15 cellular contexts compared by ENCODE assay signal in genomic region chrX:21708116-21708515, GRCh38. TPM values are rescaled to one million over a fixed set of nuclear protein-coding genes. Genes with fewer than 3 reads are reported as not detected.
DNase-seq lines count a peak whose midpoint lies in the region; TF ChIP-seq lines count a peak whose summit lies in the region.
"Had no signal": no experiment of that assay in that cellular context is flagged by ENCODE, and none has a peak within 500 bp of the region (broad histone marks: within the 10 kb centered on the region; RNA-seq: fewer than 3 reads in every experiment).

No MANE protein-coding gene starts in this region.

- H3K36me3 ChIP-seq in Loucy (ENCODE audit: insufficient read depth, low read length) (no peaks in the 10 kb centered on the region), brain microvascular endothelial cell (replicated peaks) (no peaks in the 10 kb centered on the region), neural progenitor cell (no peaks in the 10 kb centered on the region), esophagus squamous epithelium (no peaks in the 10 kb centered on the region), Peyer's patch (no peaks in the 10 kb centered on the region)
- H3K36me3 ChIP-seq: transverse colon had no signal

- H3K27ac ChIP-seq in brain microvascular endothelial cell: no peak overlapping the region
- H3K27ac ChIP-seq in neural progenitor cell: no peak overlapping the region
- no peak overlapping the region for H3K27ac ChIP-seq in esophagus squamous epithelium
- no peak overlapping the region for H3K27ac ChIP-seq in Peyer's patch
- H3K27ac ChIP-seq: transverse colon had no signal

- H3K4me3 Mint-ChIP-seq in neural progenitor cell: no peak overlapping the region
- H3K4me3 Mint-ChIP-seq in activated CD4-positive, alpha-beta T cell treated with anti-CD3 and anti-CD28 coated beads, Interleukin-2, amount 10 ng/mL, durations not matched to agents 24 days and 14 days: no peak overlapping the region
- H3K4me3 Mint-ChIP-seq: activated CD4-positive, alpha-beta T cell treated with anti-CD3 and anti-CD28 coated beads for 36 hours had no signal

- no peaks in the 10 kb centered on the region for H3K36me3 Mint-ChIP-seq in neural progenitor cell
- no peaks in the 10 kb centered on the region for H3K36me3 Mint-ChIP-seq in activated CD4-positive, alpha-beta T cell treated with anti-CD3 and anti-CD28 coated beads, Interleukin-2, amount 10 ng/mL, durations not matched to agents 24 days and 14 days (ENCODE audit: low read depth)

- H4K20me1 ChIP-seq in Loucy (ENCODE audit: insufficient read depth, low read length, poor library complexity, severe bottlenecking) (no peaks in the 10 kb centered on the region), neural progenitor cell (ENCODE audit: low read depth) (no peaks in the 10 kb centered on the region)

- H3K9ac ChIP-seq in Loucy (ENCODE audit: low read depth, low read length, poor library complexity, severe bottlenecking) (no peak overlapping the region), neural progenitor cell (no peak overlapping the region)

- H3K9me3 ChIP-seq in Loucy (ENCODE audit: insufficient read depth, low read depth, low read length) (no peaks in the 10 kb centered on the region), neural progenitor cell (ENCODE audit: low read depth) (no peaks in the 10 kb centered on the region), esophagus squamous epithelium (peaks cover 0 to 8% (median 0%) of the 10 kb centered on the region in 3 donors), Peyer's patch (no peaks in the 10 kb centered on the region)
- H3K9me3 ChIP-seq: transverse colon had no signal

- no peaks in the 10 kb centered on the region for H3K9me2 ChIP-seq in Loucy (replicated peaks; ENCODE audit: low read depth, low read length)

- intact Hi-C loops in esophagus squamous epithelium (cut with DNase I): no loop called here
- intact Hi-C loops in activated CD4-positive, alpha-beta T cell treated with anti-CD3 and anti-CD28 coated beads, Interleukin-2, amount 10 ng/mL, durations not matched to agents 24 days and 14 days (cut with micrococcal nuclease): no loop called here

- TF ChIP-seq POLR2A in esophagus squamous epithelium (IDR thresholded peaks at IDR 0.05) (no peak), Peyer's patch (IDR thresholded peaks at IDR 0.05) (no peak)

- no peaks in the 10 kb centered on the region for H3K4me1 ChIP-seq in Loucy (ENCODE audit: insufficient read depth, low read length, poor library complexity, severe bottlenecking)
- H3K4me1 ChIP-seq in neural progenitor cell: no peaks in the 10 kb centered on the region
- H3K4me1 ChIP-seq in esophagus squamous epithelium: no peaks in the 10 kb centered on the region
- no peaks in the 10 kb centered on the region for H3K4me1 ChIP-seq in Peyer's patch
- H3K4me1 ChIP-seq: transverse colon had no signal

- H3K27ac Mint-ChIP-seq in neural progenitor cell: no peak overlapping the region
- H3K27ac Mint-ChIP-seq in activated CD4-positive, alpha-beta T cell treated with anti-CD3 and anti-CD28 coated beads, Interleukin-2, amount 10 ng/mL, durations not matched to agents 24 days and 14 days: no peak overlapping the region
- H3K27ac Mint-ChIP-seq: activated CD4-positive, alpha-beta T cell treated with anti-CD3 and anti-CD28 coated beads for 36 hours had no signal

- H3K27me3 ChIP-seq in Loucy (ENCODE audit: insufficient read depth, low read length, poor library complexity, severe bottlenecking): no peaks in the 10 kb centered on the region
- H3K27me3 ChIP-seq in brain microvascular endothelial cell (replicated peaks): no peaks in the 10 kb centered on the region
- no peaks in the 10 kb centered on the region for H3K27me3 ChIP-seq in neural progenitor cell
- H3K27me3 ChIP-seq in esophagus squamous epithelium: no peaks in the 10 kb centered on the region
- H3K27me3 ChIP-seq in Peyer's patch: no peaks in the 10 kb centered on the region
- H3K27me3 ChIP-seq: transverse colon had no signal

- H3K79me2 ChIP-seq in Loucy (ENCODE audit: insufficient read depth, low read length) (no peaks in the 10 kb centered on the region), neural progenitor cell (ENCODE audit: low read depth) (no peaks in the 10 kb centered on the region)

- H3F3A ChIP-seq in Loucy (ENCODE audit: low read depth) (no peaks in the 10 kb centered on the region), neural progenitor cell (ENCODE audit: low read depth) (no peaks in the 10 kb centered on the region)

- in situ Hi-C loops in brain microvascular endothelial cell (cut with HindIII; ENCODE audit: low pct_ligation_motif_present, low sequenced_read_pairs): no loop called here

- no peaks in the 10 kb centered on the region for H3K27me3 Mint-ChIP-seq in neural progenitor cell (ENCODE audit: insufficient read depth, low read depth)
- H3K27me3 Mint-ChIP-seq in activated CD4-positive, alpha-beta T cell treated with anti-CD3 and anti-CD28 coated beads, Interleukin-2, amount 10 ng/mL, durations not matched to agents 24 days and 14 days: no peaks in the 10 kb centered on the region
- H3K27me3 Mint-ChIP-seq: activated CD4-positive, alpha-beta T cell treated with anti-CD3 and anti-CD28 coated beads for 36 hours had no signal

- H3K9me3 Mint-ChIP-seq in neural progenitor cell: no peaks in the 10 kb centered on the region
- no peaks in the 10 kb centered on the region for H3K9me3 Mint-ChIP-seq in activated CD4-positive, alpha-beta T cell treated with anti-CD3 and anti-CD28 coated beads, Interleukin-2, amount 10 ng/mL, durations not matched to agents 24 days and 14 days

- DNase-seq in brain microvascular endothelial cell (no peak), neural progenitor cell (ENCODE audit: low spot score) (no peak), esophagus squamous epithelium (lab: John Stamatoyannopoulos, UW) (no peak), Peyer's patch (no peak)
- no peak for DNase-seq in activated CD4-positive, alpha-beta T cell treated with anti-CD3 and anti-CD28 coated beads, Interleukin-2, amount 10 ng/mL, durations not matched to agents 24 days and 14 days
- DNase-seq: activated CD4-positive, alpha-beta T cell treated with anti-CD3 and anti-CD28 coated beads for 36 hours; hippocampal formation; NCI-H1436; NCI-H748 treated with DMSO at 0.1 percent for 48 hours; stimulated activated CD4-positive, alpha-beta T cell treated with anti-CD3 and anti-CD28 coated beads, Interleukin-12 subunit alpha, Interleukin-12 subunit beta, amount 100 ng/mL, for 4 hours; transverse colon had no signal

- TF ChIP-seq CTCF in GM12873 (IDR thresholded peaks at IDR 0.05; ENCODE audit: insufficient read depth, low read depth, low read length, missing control alignments) (peak; percentile 33), Loucy (conservative IDR thresholded peaks at IDR 0.05; ENCODE audit: low read length) (peak; percentile 21), brain microvascular endothelial cell (IDR thresholded peaks at IDR 0.05; ENCODE audit: low read depth, low read length, missing control alignments) (peak; percentile 30), neural progenitor cell (IDR thresholded peaks at IDR 0.05) (peak; percentile 30), esophagus squamous epithelium (IDR thresholded peaks at IDR 0.05) (peak in 1 of 6 experiments; percentile 18), Peyer's patch (IDR thresholded peaks at IDR 0.05) (no peak)

- H3K4me3 ChIP-seq in Loucy (ENCODE audit: low read length, poor library complexity, severe bottlenecking) (no peak overlapping the region), brain microvascular endothelial cell (ENCODE audit: low read depth, low read length) (no peak overlapping the region), neural progenitor cell (no peak overlapping the region), esophagus squamous epithelium (no peak overlapping the region), Peyer's patch (no peak overlapping the region)
- H3K4me3 ChIP-seq: lung, transverse colon had no signal

- H3K4me1 Mint-ChIP-seq in neural progenitor cell: peaks cover 3% of the 10 kb centered on the region
- no peaks in the 10 kb centered on the region for H3K4me1 Mint-ChIP-seq in activated CD4-positive, alpha-beta T cell treated with anti-CD3 and anti-CD28 coated beads, Interleukin-2, amount 10 ng/mL, durations not matched to agents 24 days and 14 days
- H3K4me1 Mint-ChIP-seq: activated CD4-positive, alpha-beta T cell treated with anti-CD3 and anti-CD28 coated beads for 36 hours had no signal

- H2AFZ ChIP-seq in Loucy (ENCODE audit: low read length) (no peak overlapping the region), neural progenitor cell (replicated peaks) (no peak overlapping the region)

- H3K4me2 ChIP-seq in Loucy (ENCODE audit: low read depth, low read length, poor library complexity, severe bottlenecking): no peak overlapping the region
- H3K4me2 ChIP-seq in neural progenitor cell: no peak overlapping the region

RNA-seq across cellular contexts. Expression of gene SMPX, which starts 49.8 kb away (rescaled TPM):
- not detected in 2 replicates for total RNA-seq in neural progenitor cell (ENCODE audit: low replicate concordance)
- total RNA-seq in esophagus squamous epithelium: not detected
- total RNA-seq in Peyer's patch: not detected
- total RNA-seq in activated CD4-positive, alpha-beta T cell treated with anti-CD3 and anti-CD28 coated beads, Interleukin-2, amount 10 ng/mL, durations not matched to agents 24 days and 14 days: not detected in 2 replicates
- total RNA-seq: activated CD4-positive, alpha-beta T cell treated with anti-CD3 and anti-CD28 coated beads for 36 hours; astrocyte had no signal

RNA-seq across cellular contexts. Expression of gene KLHL34, which starts 50.0 kb away (rescaled TPM):
- total RNA-seq in neural progenitor cell (ENCODE audit: low replicate concordance): not detected in 2 replicates
- under 1 TPM in 2 of 4 donors, not detected in 2; 0.09 to 0.23 TPM for total RNA-seq in esophagus squamous epithelium
- 1 to 10 TPM; 1.7 to 5.8 (median 4.3) TPM for total RNA-seq in Peyer's patch
- 0.30 and 0.33 TPM in 2 replicates for total RNA-seq in activated CD4-positive, alpha-beta T cell treated with anti-CD3 and anti-CD28 coated beads, Interleukin-2, amount 10 ng/mL, durations not matched to agents 24 days and 14 days
- total RNA-seq: astrocyte had no signal

Comparison
In these comparisons a context has a peak if more than half of its experiments do, and no peak if none do; other contexts are left out.
1. CTCF ChIP-seq: peak in GM12873 (single experiment), Loucy (single experiment), brain microvascular endothelial cell (single experiment) and neural progenitor cell (single experiment); none in Peyer's patch (0 of 6).